Comparison of ENCODE assay signal across 1 cellular context in the genomic region with DNA sequence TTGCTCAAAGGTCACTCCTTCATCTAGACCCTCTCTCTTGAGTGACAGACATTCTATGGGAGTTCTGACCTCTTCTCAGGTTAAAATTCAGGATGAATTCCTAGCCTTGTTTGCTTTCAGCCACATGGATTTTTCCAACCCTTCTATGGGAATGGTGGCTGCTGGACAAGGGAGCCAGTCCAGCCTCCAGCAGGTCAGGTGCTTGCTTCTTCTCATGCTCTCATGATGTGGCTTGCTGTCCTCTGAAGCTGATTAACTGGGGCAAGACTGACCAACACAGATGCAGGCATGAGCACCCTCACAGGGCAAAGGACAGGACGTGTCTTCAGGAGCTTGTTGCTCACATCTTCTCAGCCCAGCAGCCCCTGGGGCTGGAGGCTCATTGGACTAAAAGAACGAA.
TF ChIP-seq lines count a peak whose summit lies in the region.

No MANE protein-coding gene starts in this region.

TF ChIP-seq in HepG2, 621 proteins besides CTCF, POLR2A, EP300 and RAD21 (continued from another document):
- TF ChIP-seq, protein P1, sequence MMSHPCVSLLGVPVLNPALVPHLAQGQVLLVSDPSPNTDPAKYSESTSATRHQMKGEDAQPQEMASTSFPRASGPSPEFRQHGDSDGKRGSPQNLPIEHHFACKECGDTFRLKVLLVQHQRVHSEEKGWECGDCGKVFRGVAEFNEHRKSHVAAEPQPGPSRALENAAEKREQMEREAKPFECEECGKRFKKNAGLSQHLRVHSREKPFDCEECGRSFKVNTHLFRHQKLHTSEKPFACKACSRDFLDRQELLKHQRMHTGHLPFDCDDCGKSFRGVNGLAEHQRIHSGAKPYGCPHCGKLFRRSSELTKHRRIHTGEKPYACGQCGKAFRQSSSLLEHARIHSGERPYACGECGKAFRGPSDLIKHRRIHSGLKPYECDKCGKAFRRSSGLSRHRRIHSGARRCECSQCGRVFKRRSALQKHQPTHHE (CRISPR knock-in tag; IDR thresholded peaks at IDR 0.05; ENCODE audit: borderline replicate concordance), result no peak
